18 cellular contexts compared by ENCODE assay signal in the genomic region with DNA sequence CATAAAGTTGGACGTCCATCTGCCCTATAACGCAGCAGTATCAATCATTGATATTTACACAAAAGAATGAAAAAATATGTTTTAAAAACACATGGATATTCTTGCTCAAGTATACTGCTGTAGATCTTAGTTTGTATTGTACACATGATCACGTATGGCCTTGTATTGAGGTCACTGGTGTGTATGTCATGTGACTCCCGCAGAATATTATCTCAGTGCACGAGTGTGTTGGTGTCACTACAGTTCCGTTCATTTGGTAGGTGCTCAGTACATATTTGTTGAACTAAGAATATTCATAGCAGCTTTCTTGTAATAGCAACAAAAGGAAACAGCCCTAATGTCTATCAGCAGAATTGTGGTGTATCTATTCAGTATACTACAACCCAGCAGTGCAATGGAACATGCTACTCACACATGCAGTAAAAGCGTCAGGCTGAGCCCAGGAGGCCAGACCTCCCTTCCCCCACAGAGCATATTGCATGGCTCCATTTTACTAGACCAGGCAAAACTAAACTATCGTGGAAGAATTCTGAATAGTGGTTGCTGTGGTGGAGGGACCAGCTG. TPM values are rescaled to one million over a fixed set of nuclear protein-coding genes. Genes with fewer than 3 reads are reported as not detected.
A peak's percentile ranks its signal among the peaks of the same experiment; 100 is the strongest.
DNase-seq lines count a peak whose midpoint lies in the region; ATAC-seq, FAIRE-seq and TF ChIP-seq lines count a peak whose summit lies in the region.
"Had no signal": no experiment of that assay in that cellular context is flagged by ENCODE, and none has a peak within 500 bp of the region (broad histone marks: within the 10 kb centered on the region; RNA-seq: fewer than 3 reads in every experiment).

No MANE protein-coding gene starts in this region.

- in situ Hi-C loops in K562 (cut with MboI), result no loop called here

- peak overlapping the region; percentile 53 for H3K27ac Mint-ChIP-seq in T-helper 17 cell
- H3K27ac Mint-ChIP-seq: HFFc6 had no signal

- no peak overlapping the region; the same call in 1 of the 2 replicates for H3K4me2 ChIP-seq in K562 (ENCODE audit: insufficient read depth, low read length)

- peaks cover 0 to 7% (median 3%) of the 10 kb centered on the region in 9 donors for H3K36me3 ChIP-seq in heart left ventricle
- peaks cover 4% of the 10 kb centered on the region for H3K36me3 ChIP-seq in right atrium auricular region
- H3K36me3 ChIP-seq in K562 (ENCODE audit: control insufficient read depth, insufficient read depth, low read length), result no peaks in the 10 kb centered on the region
- peaks cover 2% of the 10 kb centered on the region in 2 donors for H3K36me3 ChIP-seq in aorta (ENCODE audit: control insufficient read depth in 1 of 2, insufficient read depth in 2 of 2, low read length in 1 of 2)
- H3K36me3 ChIP-seq: HAP-1 had no signal

- H3K4me1 Mint-ChIP-seq in T-helper 17 cell, result peaks cover 19% of the 10 kb centered on the region

- H3K4me3 Mint-ChIP-seq in T-helper 17 cell, result no peak overlapping the region
- H3K4me3 Mint-ChIP-seq: CD4-positive, alpha-beta memory T cell; HFFc6 had no signal

- TF ChIP-seq POLR2A in heart left ventricle (IDR thresholded peaks at IDR 0.05) (no peak), K562 (conservative IDR thresholded peaks at IDR 0.05) (no peak), GM12891 (IDR thresholded peaks at IDR 0.05; ENCODE audit: low read depth, low read length) (no peak)

- 70 to 77% (median 71%) methylated on average over 8 of the region's 8 CpGs for WGBS in heart left ventricle, 4 donors
- 34% methylated on average over 8 of the region's 8 CpGs for WGBS in K562 (ENCODE audit: insufficient coverage, low coverage, missing lambda C conversion rate)
- WGBS in aorta, 2 donors, result 69 to 72% methylated on average over 8 of the region's 8 CpGs

- CTCF ChIA-PET in K562 (lab: Yijun Ruan, JAX; ENCODE audit: low intra/inter-chr PET ratio), result no interaction called here

- TF ChIP-seq EP300 in K562 (IDR thresholded peaks at IDR 0.05; ENCODE audit: low read length), result no peak

- H2AFZ ChIP-seq in K562 (ENCODE audit: low read depth, low read length), result no peak overlapping the region

- H3K36me3 Mint-ChIP-seq in T-helper 17 cell (ENCODE audit: low read depth), result no peaks in the 10 kb centered on the region

- TF ChIP-seq RAD21 in K562 (CRISPR knock-in tag; conservative IDR thresholded peaks at IDR 0.05 in 1 of 2, IDR thresholded peaks at IDR 0.05 in 1 of 2), result no peak

- no peaks in the 10 kb centered on the region for H3K27me3 ChIP-seq in heart left ventricle
- H3K27me3 ChIP-seq in right atrium auricular region, result no peaks in the 10 kb centered on the region
- H3K27me3 ChIP-seq in K562 (ENCODE audit: control insufficient read depth in 2 of 2, insufficient read depth in 2 of 2, low read length in 2 of 2), result no peaks in the 10 kb centered on the region
- H3K27me3 ChIP-seq in aorta (ENCODE audit: control insufficient read depth in 1 of 2, insufficient read depth in 2 of 2, low read length in 1 of 2), result no peaks in the 10 kb centered on the region

- no peaks in the 10 kb centered on the region for H4K20me1 ChIP-seq in K562 (replicated peaks; ENCODE audit: control insufficient read depth, insufficient read depth, low read length)

- no peak overlapping the region for H3K9ac ChIP-seq in K562 (ENCODE audit: insufficient read depth in 1 of 2, low read depth in 2 of 2, low read length in 2 of 2)

- H3K9me1 ChIP-seq in K562 (ENCODE audit: control insufficient read depth, insufficient read depth, low read length), result no peaks in the 10 kb centered on the region

- POLR2A ChIA-PET in K562 (lab: Yijun Ruan, JAX), result no interaction called here

- no TSS peak for BruUV-seq in K562 (replicated peaks; lab: Mats Ljungman, UMichigan)

- no peak for DNase-seq in heart left ventricle
- no peak for DNase-seq in right atrium auricular region (ENCODE audit: low spot score)
- no peak for DNase-seq in T-helper 17 cell
- no peak for DNase-seq in K562 (ENCODE audit: extremely low read depth in 1 of 4, low spot score in 3 of 4)
- no peak for DNase-seq in aorta
- no peak for DNase-seq in GM12891 (ENCODE audit: insufficient read length, low spot score)
- DNase-seq: C1 segment of cervical spinal cord; Calu3; CD4-positive, alpha-beta memory T cell; COR-L47; DMS53; DMS79 treated with DMSO at 0.1 percent for 48 hours; GF-D8; GOT3; HFFc6 had no signal

- H3K27ac ChIP-seq in heart left ventricle, result no peak overlapping the region
- H3K27ac ChIP-seq in right atrium auricular region, result no peak overlapping the region
- no peak overlapping the region for H3K27ac ChIP-seq in K562 (ENCODE audit: extremely low read depth, low read depth, low read length)
- no peak overlapping the region for H3K27ac ChIP-seq in aorta (ENCODE audit: low read depth in 1 of 2, low read length in 2 of 2)

- H3K9me3 ChIP-seq in heart left ventricle, result no peaks in the 10 kb centered on the region
- H3K9me3 ChIP-seq in right atrium auricular region, result no peaks in the 10 kb centered on the region
- H3K9me3 ChIP-seq in T-helper 17 cell (ENCODE audit: control insufficient read depth, low read length, poor library complexity, severe bottlenecking), result no peaks in the 10 kb centered on the region
- H3K9me3 ChIP-seq in K562 (replicated peaks; ENCODE audit: control insufficient read depth, insufficient read depth, low read depth, low read length), result no peaks in the 10 kb centered on the region
- no peaks in the 10 kb centered on the region for H3K9me3 ChIP-seq in aorta (ENCODE audit: control insufficient read depth, low read length)
- H3K9me3 ChIP-seq: HAP-1 had no signal

- FAIRE-seq in K562 (lab: Jason Lieb, UNC) (no peak), GM12891 (lab: Jason Lieb, UNC) (no peak)
- FAIRE-seq: GM12892, H54 had no signal

- H3K4me1 ChIP-seq in heart left ventricle, result peaks cover 0 to 14% (median 0%) of the 10 kb centered on the region in 12 donors
- H3K4me1 ChIP-seq in right atrium auricular region, result no peaks in the 10 kb centered on the region
- H3K4me1 ChIP-seq in K562 (replicated peaks in 1 of 2; ENCODE audit: control insufficient read depth in 2 of 2, insufficient read depth in 2 of 2, low read length in 2 of 2), result no peaks in the 10 kb centered on the region
- H3K4me1 ChIP-seq in aorta (ENCODE audit: control insufficient read depth in 1 of 2, insufficient read depth in 2 of 2, low read length in 2 of 2), result no peaks in the 10 kb centered on the region

- H3K4me3 ChIP-seq in heart left ventricle, result no peak overlapping the region
- H3K4me3 ChIP-seq in right atrium auricular region, result no peak overlapping the region
- no peak overlapping the region for H3K4me3 ChIP-seq in K562
- H3K4me3 ChIP-seq in aorta (ENCODE audit: low read length in 2 of 2), result no peak overlapping the region
- H3K4me3 ChIP-seq: HAP-1 had no signal

- no peaks in the 10 kb centered on the region for H3K27me3 Mint-ChIP-seq in T-helper 17 cell
- H3K27me3 Mint-ChIP-seq: CD4-positive, alpha-beta memory T cell had no signal

- TF ChIP-seq CTCF in heart left ventricle (IDR thresholded peaks at IDR 0.05) (no peak), right atrium auricular region (IDR thresholded peaks at IDR 0.05) (no peak), K562 (IDR thresholded peaks at IDR 0.05 in 2 of 3, conservative IDR thresholded peaks at IDR 0.05 in 1 of 3; ENCODE audit: insufficient read depth in 2 of 3, low read depth in 1 of 3, low read length in 3 of 3) (no peak)

- H3K79me2 ChIP-seq in K562 (ENCODE audit: control insufficient read depth, insufficient read depth, low read length), result peaks cover 7% of the 10 kb centered on the region; the same call in 2 of the 3 replicates

- peak in 3 of 4 donors; percentile 34 to 56 (median 52) for ATAC-seq in heart left ventricle
- ATAC-seq in T-helper 17 cell, result no peak
- ATAC-seq in K562, result no peak
- no peak for ATAC-seq in aorta (ENCODE audit: low FRiP score)

- intact Hi-C loops in heart left ventricle (cut with DNase I) (loop anchor here in 1 of 10 donors (10.0 kb wide), 1 partner anchor 1718 kb away; no protein-coding TSS in a partner anchor), K562 (cut with micrococcal nuclease) (no loop called here), aorta (cut with DNase I) (no loop called here)

TF ChIP-seq in K562, 482 proteins besides CTCF, POLR2A, EP300 and RAD21 (continues in another document):
- TF ChIP-seq DLX4 (CRISPR knock-in tag; IDR thresholded peaks at IDR 0.05), result no peak

TF ChIP-seq in GM12891, 5 proteins besides CTCF, POLR2A, EP300 and RAD21:
- TF ChIP-seq POLR2AphosphoS5 (IDR thresholded peaks at IDR 0.05; ENCODE audit: low read depth, low read length) (no peak), TAF1 (IDR thresholded peaks at IDR 0.05; ENCODE audit: low read depth, low read length) (no peak), PAX5 (IDR thresholded peaks at IDR 0.05; ENCODE audit: insufficient read depth, low read length, severe bottlenecking) (no peak), SPI1 (IDR thresholded peaks at IDR 0.05; ENCODE audit: low read depth, low read length) (no peak), POU2F2 (IDR thresholded peaks at IDR 0.05; ENCODE audit: low read depth, low read length) (no peak)
TF ChIP-seq in GM12891: peak in this region for 0.

RNA-seq across cellular contexts. Expression of gene ZNF407, which starts 28.7 kb away (rescaled TPM):
- total RNA-seq in heart left ventricle (10 to 100 TPM in 7 of 9 donors, 1 to 10 TPM in 2; 8.1 to 14.7 (median 12.3) TPM), right atrium auricular region (1 to 10 TPM; 7.8 to 8.7 TPM), T-helper 17 cell (10 to 100 TPM; 26.0 to 27.1 TPM), K562 (2014; rRNA removed) (5.0 and 5.3 TPM in 2 replicates), K562 (2014; rRNA removed; fragmentation: Illumina TruSeq; extraction: Trizol) (5.2 and 5.5 TPM in 2 replicates), K562 (2015; rRNA removed; fragmentation: Illumina TruSeq; extraction: Trizol) (5.2 and 5.4 TPM in 2 replicates), K562 (2021) (4.8 and 5.1 TPM in 2 replicates), aorta (10 to 100 TPM; 16.0 to 21.1 TPM)
- polyA plus RNA-seq in heart left ventricle (1 to 10 TPM; 3.8 to 3.9 TPM), K562 (2011; rRNA removed) (1.9 and 2.2 TPM in 2 replicates), K562 (2014; fragmentation: Illumina TruSeq; extraction: Trizol) (2.3 and 2.4 TPM in 2 replicates), K562 (2014; fragmentation: Nextera tagmentation; extraction: Ambion mirVana) (under 1 TPM; 0.21 to 0.77 TPM), K562 (2014; rRNA removed) (2.0 and 2.6 TPM in 2 replicates), aorta (1 to 10 TPM; 1.3 to 3.0 TPM)
- total RNA-seq in K562 (2011; cell fraction: chromatin; rRNA removed; ENCODE audit: low replicate concordance), result 8.9 and 32.8 TPM in 2 replicates
- total RNA-seq in K562 (2011; cell fraction: nucleolus; rRNA removed), result 6.5 and 12.2 TPM in 2 replicates
- total RNA-seq in K562 (2011; cell fraction: nucleoplasm; rRNA removed), result 11.3 and 12.0 TPM in 2 replicates
- polyA plus RNA-seq in K562 (2011; cell fraction: cytosol; rRNA removed), result 1.2 and 1.8 TPM in 2 replicates
- polyA plus RNA-seq in K562 (2011; cell fraction: nucleus; rRNA removed), result 3.3 and 4.2 TPM in 2 replicates
- 1.5 and 2.2 TPM in 2 replicates for polyA plus RNA-seq in K562 (2012)
- 18.6 and 22.3 TPM in 2 replicates for polyA minus RNA-seq in K562 (2011; rRNA and poly(A)+ RNA removed)
- polyA minus RNA-seq in K562 (2011; cell fraction: cytosol; rRNA and poly(A)+ RNA removed), result 3.2 and 6.1 TPM in 2 replicates
- 31.0 and 42.1 TPM in 2 replicates for polyA minus RNA-seq in K562 (2011; cell fraction: nucleus; rRNA and poly(A)+ RNA removed)
- 2.6 TPM for polyA plus RNA-seq in GM12891 (2012; ENCODE audit: low read depth, missing spikeins)

Comparison
In these comparisons a context has a peak if more than half of its experiments do, and no peak if none do; other contexts are left out.
1. ATAC-seq: peak in heart left ventricle (3 of 4); none in T-helper 17 cell (single experiment), K562 (single experiment) and aorta (single experiment).